In genomic region chr15:78437762-78438594, GRCh38 we compare ENCODE assay signal across 8 cellular contexts. TPM values are rescaled to one million over a fixed set of nuclear protein-coding genes. Genes with fewer than 3 reads are reported as not detected.
A peak's percentile ranks its signal among the peaks of the same experiment; 100 is the strongest.
DNase-seq lines count a peak whose midpoint lies in the region; ATAC-seq, FAIRE-seq and TF ChIP-seq lines count a peak whose summit lies in the region.

A gene with protein sequence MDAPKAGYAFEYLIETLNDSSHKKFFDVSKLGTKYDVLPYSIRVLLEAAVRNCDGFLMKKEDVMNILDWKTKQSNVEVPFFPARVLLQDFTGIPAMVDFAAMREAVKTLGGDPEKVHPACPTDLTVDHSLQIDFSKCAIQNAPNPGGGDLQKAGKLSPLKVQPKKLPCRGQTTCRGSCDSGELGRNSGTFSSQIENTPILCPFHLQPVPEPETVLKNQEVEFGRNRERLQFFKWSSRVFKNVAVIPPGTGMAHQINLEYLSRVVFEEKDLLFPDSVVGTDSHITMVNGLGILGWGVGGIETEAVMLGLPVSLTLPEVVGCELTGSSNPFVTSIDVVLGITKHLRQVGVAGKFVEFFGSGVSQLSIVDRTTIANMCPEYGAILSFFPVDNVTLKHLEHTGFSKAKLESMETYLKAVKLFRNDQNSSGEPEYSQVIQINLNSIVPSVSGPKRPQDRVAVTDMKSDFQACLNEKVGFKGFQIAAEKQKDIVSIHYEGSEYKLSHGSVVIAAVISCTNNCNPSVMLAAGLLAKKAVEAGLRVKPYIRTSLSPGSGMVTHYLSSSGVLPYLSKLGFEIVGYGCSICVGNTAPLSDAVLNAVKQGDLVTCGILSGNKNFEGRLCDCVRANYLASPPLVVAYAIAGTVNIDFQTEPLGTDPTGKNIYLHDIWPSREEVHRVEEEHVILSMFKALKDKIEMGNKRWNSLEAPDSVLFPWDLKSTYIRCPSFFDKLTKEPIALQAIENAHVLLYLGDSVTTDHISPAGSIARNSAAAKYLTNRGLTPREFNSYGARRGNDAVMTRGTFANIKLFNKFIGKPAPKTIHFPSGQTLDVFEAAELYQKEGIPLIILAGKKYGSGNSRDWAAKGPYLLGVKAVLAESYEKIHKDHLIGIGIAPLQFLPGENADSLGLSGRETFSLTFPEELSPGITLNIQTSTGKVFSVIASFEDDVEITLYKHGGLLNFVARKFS (plus strand): TSS chr15:78438216. CDS start chr15:78438338, 122 bp downstream.

- H4K91ac ChIP-seq in IMR-90 (ENCODE audit: insufficient read depth, low read depth, low read length), result peak within 1 kb of the TSS; percentile 77

- H2BK15ac ChIP-seq in IMR-90 (ENCODE audit: low read depth, low read length), result no peak within 1 kb of the TSS

- H3K4me1 ChIP-seq in IMR-90 (ENCODE audit: control insufficient read depth, insufficient read depth, low read length) (no peaks in the 10 kb centered on the region), endothelial cell of umbilical vein (ENCODE audit: control insufficient read depth, extremely low read depth, insufficient read depth, low read length) (peaks cover 17% of the 10 kb centered on the region)

- peak within 1 kb of the TSS; percentile 93 for H3K4ac ChIP-seq in IMR-90 (ENCODE audit: low read depth, low read length)

- peak within 1 kb of the TSS; percentile 26 for H2BK120ac ChIP-seq in IMR-90 (ENCODE audit: low read depth, low read length)

- peak within 1 kb of the TSS; percentile 89 for H3K27ac ChIP-seq in IMR-90 (ENCODE audit: insufficient read depth, low read length)
- peak within 1 kb of the TSS; percentile 84 for H3K27ac ChIP-seq in endothelial cell of umbilical vein (ENCODE audit: insufficient read depth, low read depth, low read length)

- peak within 1 kb of the TSS; percentile 79 for H2BK5ac ChIP-seq in IMR-90 (ENCODE audit: low read depth, low read length, poor library complexity, severe bottlenecking)

- H3K18ac ChIP-seq in IMR-90 (ENCODE audit: low read depth, low read length), result peak within 1 kb of the TSS; percentile 58

- H3K4me3 ChIP-seq in IMR-90 (ENCODE audit: insufficient read depth, low read depth, low read length) (peak within 1 kb of the TSS; percentile 96), endothelial cell of umbilical vein (replicated peaks in 1 of 3; ENCODE audit: insufficient read depth in 1 of 3, low read depth in 1 of 3, low read length in 3 of 3) (peak within 1 kb of the TSS; percentile 75 to 99 (median 93))

- H2AFZ ChIP-seq in IMR-90 (replicated peaks; ENCODE audit: low read length, poor library complexity) (peak within 1 kb of the TSS; percentile 97), endothelial cell of umbilical vein (ENCODE audit: low read depth, low read length) (peak within 1 kb of the TSS; percentile 65)

- peak within 1 kb of the TSS; percentile 90 for H4K5ac ChIP-seq in IMR-90 (ENCODE audit: low read depth, low read length)

- peak within 1 kb of the TSS; percentile 97 for H3K14ac ChIP-seq in IMR-90 (replicated peaks; ENCODE audit: low read depth, low read length)

- H3K4me2 ChIP-seq in IMR-90 (ENCODE audit: low read depth, low read length) (peak within 1 kb of the TSS; percentile 90), endothelial cell of umbilical vein (ENCODE audit: insufficient read depth, low read length) (peak within 1 kb of the TSS; percentile 93)

- H3K23ac ChIP-seq in IMR-90 (ENCODE audit: low read depth, low read length), result peak within 1 kb of the TSS; percentile 97

- H3K9ac ChIP-seq in IMR-90 (ENCODE audit: low read depth, low read length) (peak within 1 kb of the TSS; percentile 87), endothelial cell of umbilical vein (replicated peaks; ENCODE audit: extremely low read depth, insufficient read depth, low read length) (peak within 1 kb of the TSS; percentile 98)

- DNase-seq in D721Med (ENCODE audit: insufficient read length, low spot score) (peak; percentile 89), IMR-90 (peak; percentile 98), OCI-M1 (lab: John Stamatoyannopoulos, UW) (peak; percentile 99), activated T-cell treated with anti-CD3 and anti-CD28 coated beads for 24 hours (ENCODE audit: low read depth) (peak; percentile 97), endothelial cell of umbilical vein (ENCODE audit: low read depth, low spot score) (peak; percentile 100), midbrain (lab: John Stamatoyannopoulos, UW) (peak; percentile 98)
- peak; percentile 94 for DNase-seq in stimulated activated CD8-positive, alpha-beta memory T cell treated with anti-CD3 and anti-CD28 coated beads, Interleukin-2, amount 100 ng/mL, for 1 hour (ENCODE audit: low read depth in 2 of 2)

- peak within 1 kb of the TSS; percentile 85 for H3K56ac ChIP-seq in IMR-90 (ENCODE audit: extremely low read depth, insufficient read depth, low read length)

- H3K9me3 ChIP-seq in IMR-90 (ENCODE audit: control insufficient read depth, insufficient read depth, low read length), result no peaks in the 10 kb centered on the region
- no peaks in the 10 kb centered on the region for H3K9me3 ChIP-seq in endothelial cell of umbilical vein (replicated peaks; ENCODE audit: control insufficient read depth, insufficient read depth, low read length)

- intact Hi-C loops in IMR-90 (cut with micrococcal nuclease), result loop anchor here (5.0 kb wide), 1 partner anchor 44 kb away; no protein-coding TSS in a partner anchor
- intact Hi-C loops in endothelial cell of umbilical vein (cut with micrococcal nuclease), result loop anchor here (1.0 to 2.0 kb wide), 5 partner anchors 69 to 289 kb away; partner anchors contain the start of genes HYKK, IDH3A and PSMA4

- H3K79me2 ChIP-seq in endothelial cell of umbilical vein (ENCODE audit: control insufficient read depth, insufficient read depth, low read length), result peaks cover 47% of the 10 kb centered on the region

- TF ChIP-seq RAD21 in IMR-90 (IDR thresholded peaks at IDR 0.05; ENCODE audit: low read length), result no peak

- H4K20me1 ChIP-seq in IMR-90 (ENCODE audit: insufficient read depth, low read length), result peaks cover 22% of the 10 kb centered on the region
- H4K20me1 ChIP-seq in endothelial cell of umbilical vein (replicated peaks; ENCODE audit: control insufficient read depth, extremely low read depth, insufficient read depth, low read length), result no peaks in the 10 kb centered on the region

- H4K8ac ChIP-seq in IMR-90 (ENCODE audit: low read depth in 2 of 2, low read length in 2 of 2), result peak within 1 kb of the TSS; percentile 98 to 100

- CTCF ChIA-PET in IMR-90 (lab: Yijun Ruan, JAX), result interaction anchor here (0.7 kb wide), 1 partner anchor 126 kb away, joined by 3 read pairs; no protein-coding TSS in a partner anchor
- CTCF ChIA-PET in endothelial cell of umbilical vein (lab: Charles Lee), result interaction anchor here (0.7 to 3.4 kb wide), 7 partner anchors 10 to 136 kb away, joined by 3 to 24 read pairs (median 4); no protein-coding TSS in a partner anchor

- H3K9me1 ChIP-seq in IMR-90 (ENCODE audit: insufficient read depth, low read length) (no peaks in the 10 kb centered on the region), endothelial cell of umbilical vein (replicated peaks; ENCODE audit: control insufficient read depth, extremely low read depth, insufficient read depth, low read length) (no peaks in the 10 kb centered on the region)

- TF ChIP-seq POLR2A in IMR-90 (IDR thresholded peaks at IDR 0.05; ENCODE audit: low read depth, low read length) (peak; percentile 66; the same call in 1 of the 2 replicates), endothelial cell of umbilical vein (IDR thresholded peaks at IDR 0.05; ENCODE audit: low read depth, low read length) (peak; percentile 98)

- in situ Hi-C loops in IMR-90 (cut with MboI; ENCODE audit: low sequenced_read_pairs), result loop anchor here (25.0 kb wide), 1 partner anchor 476 kb away; no protein-coding TSS in a partner anchor

- BruUV-seq in IMR-90 (replicated peaks; lab: Mats Ljungman, UMichigan) (TSS peak; percentile 49), endothelial cell of umbilical vein (replicated peaks; lab: Mats Ljungman, UMichigan) (TSS peak; percentile 54)

- H3K79me1 ChIP-seq in IMR-90 (ENCODE audit: low read depth in 1 of 2, low read length in 2 of 2), result peaks cover 13 to 34% of the 10 kb centered on the region in 2 experiments

- no peak for TF ChIP-seq CTCF in D721Med (IDR thresholded peaks at IDR 0.05; ENCODE audit: insufficient read depth, missing control alignments)
- no peak for TF ChIP-seq CTCF in IMR-90 (conservative IDR thresholded peaks at IDR 0.05; ENCODE audit: low read depth, low read length)
- TF ChIP-seq CTCF in endothelial cell of umbilical vein (IDR thresholded peaks at IDR 0.05; ENCODE audit: extremely low read depth in 1 of 2, insufficient read depth in 1 of 2, low read depth in 1 of 2, low read length in 2 of 2), result no peak

- peaks cover 11% of the 10 kb centered on the region for H3K36me3 ChIP-seq in IMR-90 (ENCODE audit: control insufficient read depth, insufficient read depth, low read length)
- peaks cover 2 to 11% of the 10 kb centered on the region in 2 experiments for H3K36me3 ChIP-seq in endothelial cell of umbilical vein (ENCODE audit: control insufficient read depth in 2 of 2, extremely low read depth in 1 of 2, insufficient read depth in 2 of 2, low read length in 2 of 2)

- H3K27me3 ChIP-seq in IMR-90 (ENCODE audit: control insufficient read depth, insufficient read depth, low read length) (no peaks in the 10 kb centered on the region), endothelial cell of umbilical vein (ENCODE audit: control insufficient read depth in 2 of 2, insufficient read depth in 2 of 2, low read length in 2 of 2) (peaks cover 0 to 3% of the 10 kb centered on the region in 2 experiments)

- dilution Hi-C loops in IMR-90 (cut with HindIII; ENCODE audit: low sequenced_read_pairs, unreplicated experiment), result no loop called here
- dilution Hi-C loops in endothelial cell of umbilical vein (cut with MboI; ENCODE audit: extremely low pct_ligation_motif_present, low sequenced_read_pairs), result no loop called here

- POLR2A ChIA-PET in IMR-90 (lab: Charles Lee; ENCODE audit: unreplicated experiment) (interaction anchor here (0.7 to 0.9 kb wide), 4 partner anchors 9 to 138 kb away, joined by 3 to 4 read pairs (median 3); partner anchors contain the start of gene SKIC8), endothelial cell of umbilical vein (lab: Charles Lee) (interaction anchor here (0.7 to 1.8 kb wide), 8 partner anchors 10 to 188 kb away, joined by 3 to 7 read pairs (median 3); partner anchors contain the start of genes PSMA4 and SKIC8)

- peak within 1 kb of the TSS; percentile 79 for H2AK5ac ChIP-seq in IMR-90 (ENCODE audit: low read depth, low read length)

- FAIRE-seq in D721Med (lab: Jason Lieb, UNC) (no peak), endothelial cell of umbilical vein (lab: Jason Lieb, UNC) (peak; percentile 94)

- H2BK20ac ChIP-seq in IMR-90 (ENCODE audit: low read depth, low read length), result no peak within 1 kb of the TSS

- peak within 1 kb of the TSS; percentile 98 for H2AK9ac ChIP-seq in IMR-90 (replicated peaks; ENCODE audit: low read depth, low read length, poor library complexity)

- peak; percentile 81 for ATAC-seq in GM21528 (IDR thresholded peaks at IDR 0.05; ENCODE audit: low FRiP score, unreplicated experiment)
- ATAC-seq in IMR-90 (ENCODE audit: low read depth), result peak; percentile 95

- WGBS in IMR-90 (ENCODE audit: extremely low coverage in 2 of 2, insufficient read length in 1 of 2), 2 experiments, result 0% methylated on average over 43 of the region's 77 CpGs; no CpG with 5 or more reads in 1 of the 2 experiments

RNA-seq across cellular contexts. Expression of the gene that starts here (rescaled TPM):
- total RNA-seq in IMR-90 (2012; rRNA removed) (12.2 and 23.6 TPM in 2 replicates), endothelial cell of umbilical vein (51.4 and 54.3 TPM in 2 replicates)
- polyA plus RNA-seq in IMR-90 (2012; rRNA removed) (10.0 and 13.5 TPM in 2 replicates), endothelial cell of umbilical vein (10.3 and 12.7 TPM in 2 replicates)
- 2.5 and 3.2 TPM in 2 replicates for polyA plus RNA-seq in IMR-90 (2012; cell fraction: cytosol; rRNA removed)
- polyA plus RNA-seq in IMR-90 (2012; cell fraction: nucleus; rRNA removed; ENCODE audit: low replicate concordance), result 5.7 and 23.7 TPM in 2 replicates
- polyA plus RNA-seq in endothelial cell of umbilical vein (2011; cell fraction: cytosol; rRNA removed), result 10.8 and 12.6 TPM in 2 replicates
- polyA plus RNA-seq in endothelial cell of umbilical vein (2011; cell fraction: nucleus; rRNA removed), result 36.5 and 45.7 TPM in 2 replicates
- 23.1 and 37.6 TPM in 2 replicates for polyA plus RNA-seq in endothelial cell of umbilical vein (2012)
- 29.6 and 30.2 TPM in 2 replicates for polyA minus RNA-seq in endothelial cell of umbilical vein
- polyA minus RNA-seq in endothelial cell of umbilical vein (2011; cell fraction: cytosol; rRNA and poly(A)+ RNA removed), result 28.1 TPM
- polyA minus RNA-seq in endothelial cell of umbilical vein (2011; cell fraction: nucleus; rRNA and poly(A)+ RNA removed), result 52.1 and 55.8 TPM in 2 replicates

Comparison
In these comparisons a context has a peak if more than half of its experiments do, and no peak if none do; other contexts are left out.
1. Peak in every context shown above with its lines: DNase-seq, ATAC-seq, H3K4me3 ChIP-seq and H3K27ac ChIP-seq.